Comparison of ENCODE assay signal across 20 cellular contexts in the genomic region with DNA sequence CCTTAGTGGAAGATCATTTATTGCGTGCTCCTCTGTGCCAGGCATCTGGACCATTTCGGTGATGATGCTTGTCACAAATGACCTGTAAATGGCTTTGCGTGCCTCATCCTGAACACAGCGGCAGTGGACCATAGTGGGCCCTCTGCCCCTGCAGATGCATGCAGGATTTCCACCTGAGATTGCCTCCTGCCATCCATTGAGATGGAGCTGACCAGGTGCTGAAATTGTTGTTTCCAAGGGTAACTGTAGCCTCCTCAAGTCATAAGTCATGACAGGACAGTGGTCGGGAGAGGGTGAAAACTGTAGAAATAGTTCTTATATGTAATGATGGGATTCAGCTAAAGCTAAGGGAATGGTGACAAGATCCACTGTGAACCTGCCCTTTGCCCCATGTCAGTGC. TPM values are rescaled to one million over a fixed set of nuclear protein-coding genes. Genes with fewer than 3 reads are reported as not detected.
DNase-seq lines count a peak whose midpoint lies in the region; ATAC-seq, FAIRE-seq and TF ChIP-seq lines count a peak whose summit lies in the region.
"Had no signal": no experiment of that assay in that cellular context is flagged by ENCODE, and none has a peak within 500 bp of the region (broad histone marks: within the 10 kb centered on the region; RNA-seq: fewer than 3 reads in every experiment).

No MANE protein-coding gene starts in this region.

- CTCF ChIA-PET in GM12878 (lab: Yijun Ruan, JAX) = no interaction called here

- TF ChIP-seq POLR2A in GM12878 (IDR thresholded peaks at IDR 0.05; ENCODE audit: low read depth, low read length) = no peak

- intact Hi-C loops in GM12878 (cut with micrococcal nuclease; ENCODE audit: unreplicated experiment) = no loop called here

- no TSS peak for BruUV-seq in GM12878 (replicated peaks; lab: Mats Ljungman, UMichigan)

- FAIRE-seq in GM12878 (lab: Jason Lieb, UNC) (no peak), RCC 7860 (lab: Jason Lieb, UNC) (no peak)
- FAIRE-seq: A204.1, D721Med, G401.6, GM12892 had no signal

- no peak for TF ChIP-seq CTCF in GM12878 (IDR thresholded peaks at IDR 0.05 in 2 of 3, conservative IDR thresholded peaks at IDR 0.05 in 1 of 3; ENCODE audit: control insufficient read depth in 2 of 3, extremely low read depth in 1 of 3, insufficient read depth in 1 of 3, low read depth in 3 of 3, low read length in 3 of 3)

- H3K27ac ChIP-seq in GM12878 (ENCODE audit: control insufficient read depth, insufficient read depth) = no peak overlapping the region

- no peaks in the 10 kb centered on the region for H3K36me3 ChIP-seq in H7 (replicated peaks; ENCODE audit: control insufficient read depth, insufficient read depth, low read length)
- no peaks in the 10 kb centered on the region for H3K36me3 ChIP-seq in GM12878 (ENCODE audit: control insufficient read depth in 2 of 2, insufficient read depth in 2 of 2, low read length in 1 of 2)

- ATAC-seq in GM12878 = no peak
- ATAC-seq: CD8-positive, alpha-beta T cell had no signal

- no peak for TF ChIP-seq EP300 in GM12878 (IDR thresholded peaks at IDR 0.05; ENCODE audit: borderline replicate concordance in 1 of 2, control insufficient read depth in 1 of 2, low read depth in 2 of 2, low read length in 2 of 2)

- SMC1A ChIA-PET in GM12878 (lab: Charles Lee; ENCODE audit: uncharacterized antibody, unreplicated experiment) = interaction anchor here (1.1 kb wide), 1 partner anchor 11 kb away, joined by 3 read pairs; no protein-coding TSS in a partner anchor

- H4K20me1 ChIP-seq in GM12878 (ENCODE audit: control insufficient read depth, insufficient read depth) = no peaks in the 10 kb centered on the region

- no peak for TF ChIP-seq RAD21 in GM12878 (IDR thresholded peaks at IDR 0.05; ENCODE audit: insufficient read depth, low read depth, low read length)

- H3K4me3 ChIP-seq in H7 (ENCODE audit: insufficient read depth, low read depth, low read length) = no peak overlapping the region
- no peak overlapping the region for H3K4me3 ChIP-seq in GM12878

- no peak overlapping the region for H2AFZ ChIP-seq in GM12878 (ENCODE audit: control insufficient read depth, low read depth, low read length)

- no peaks in the 10 kb centered on the region for H3K4me1 ChIP-seq in GM12878 (ENCODE audit: control insufficient read depth, insufficient read depth, low read length)

- WGBS in GM12878 (ENCODE audit: insufficient coverage, insufficient replicate concordance, low lambda C conversion rate, missing lambda C conversion rate) = 24% methylated on average over 5 of the region's 5 CpGs

- H3K27me3 ChIP-seq in H7 (ENCODE audit: control insufficient read depth, insufficient read depth, low read length) = no peaks in the 10 kb centered on the region; the same call in 1 of the 2 replicates
- no peaks in the 10 kb centered on the region; a peak in 2 of 4 replicates for H3K27me3 ChIP-seq in GM12878 (replicated peaks in 1 of 2; ENCODE audit: control insufficient read depth in 2 of 2, insufficient read depth in 2 of 2, low read length in 1 of 2)

- DNase-seq in H7 (peak; percentile 18), GM12878 (ENCODE audit: low read depth, low spot score) (no peak), iPS-NIHi7 (ENCODE audit: extremely low spot score) (peak; percentile 46), renal cortical epithelial cell (ENCODE audit: low read depth) (peak; percentile 6), inferior parietal cortex (ENCODE audit: extremely low spot score) (no peak), RCC 7860 (ENCODE audit: low spot score) (no peak)
- DNase-seq in activated CD8-positive, alpha-beta memory T cell treated with anti-CD3 and anti-CD28 coated beads, Interleukin-2, amount 50 U/mL, for 48 hours = no peak
- no peak for DNase-seq in activated CD8-positive, alpha-beta memory T cell treated with anti-CD3 and anti-CD28 coated beads for 24 hours
- DNase-seq: CD8-positive, alpha-beta T cell; COR-L47; DMS153; DMS79 treated with DMSO at 0.1 percent for 48 hours; EL had no signal

- no peak overlapping the region for H3K4me2 ChIP-seq in GM12878 (ENCODE audit: control insufficient read depth, insufficient read depth)

- H3K9me3 ChIP-seq in GM12878 (replicated peaks; ENCODE audit: control insufficient read depth, insufficient read depth, low read length) = no peaks in the 10 kb centered on the region

- in situ Hi-C loops in GM12878 (cut with MboI) = no loop called here

- no peak overlapping the region for H3K9ac ChIP-seq in GM12878 (ENCODE audit: control insufficient read depth, insufficient read depth, low read length)

- RAD21 ChIA-PET in GM12878 (lab: Charles Lee; ENCODE audit: unreplicated experiment) = no interaction called here

- POLR2A ChIA-PET in GM12878 (lab: Charles Lee) = no interaction called here

- no peaks in the 10 kb centered on the region for H3K79me2 ChIP-seq in GM12878 (ENCODE audit: control insufficient read depth, insufficient read depth, low read length)

TF ChIP-seq in GM12878, 131 proteins besides CTCF, POLR2A, EP300 and RAD21:
- TF ChIP-seq, protein P1, sequence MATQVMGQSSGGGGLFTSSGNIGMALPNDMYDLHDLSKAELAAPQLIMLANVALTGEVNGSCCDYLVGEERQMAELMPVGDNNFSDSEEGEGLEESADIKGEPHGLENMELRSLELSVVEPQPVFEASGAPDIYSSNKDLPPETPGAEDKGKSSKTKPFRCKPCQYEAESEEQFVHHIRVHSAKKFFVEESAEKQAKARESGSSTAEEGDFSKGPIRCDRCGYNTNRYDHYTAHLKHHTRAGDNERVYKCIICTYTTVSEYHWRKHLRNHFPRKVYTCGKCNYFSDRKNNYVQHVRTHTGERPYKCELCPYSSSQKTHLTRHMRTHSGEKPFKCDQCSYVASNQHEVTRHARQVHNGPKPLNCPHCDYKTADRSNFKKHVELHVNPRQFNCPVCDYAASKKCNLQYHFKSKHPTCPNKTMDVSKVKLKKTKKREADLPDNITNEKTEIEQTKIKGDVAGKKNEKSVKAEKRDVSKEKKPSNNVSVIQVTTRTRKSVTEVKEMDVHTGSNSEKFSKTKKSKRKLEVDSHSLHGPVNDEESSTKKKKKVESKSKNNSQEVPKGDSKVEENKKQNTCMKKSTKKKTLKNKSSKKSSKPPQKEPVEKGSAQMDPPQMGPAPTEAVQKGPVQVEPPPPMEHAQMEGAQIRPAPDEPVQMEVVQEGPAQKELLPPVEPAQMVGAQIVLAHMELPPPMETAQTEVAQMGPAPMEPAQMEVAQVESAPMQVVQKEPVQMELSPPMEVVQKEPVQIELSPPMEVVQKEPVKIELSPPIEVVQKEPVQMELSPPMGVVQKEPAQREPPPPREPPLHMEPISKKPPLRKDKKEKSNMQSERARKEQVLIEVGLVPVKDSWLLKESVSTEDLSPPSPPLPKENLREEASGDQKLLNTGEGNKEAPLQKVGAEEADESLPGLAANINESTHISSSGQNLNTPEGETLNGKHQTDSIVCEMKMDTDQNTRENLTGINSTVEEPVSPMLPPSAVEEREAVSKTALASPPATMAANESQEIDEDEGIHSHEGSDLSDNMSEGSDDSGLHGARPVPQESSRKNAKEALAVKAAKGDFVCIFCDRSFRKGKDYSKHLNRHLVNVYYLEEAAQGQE (IDR thresholded peaks at IDR 0.05; ENCODE audit: low read depth, low read length) = peak; percentile 57; the same call in 1 of the 2 replicates
- TF ChIP-seq EGR1 (IDR thresholded peaks at IDR 0.05; ENCODE audit: borderline replicate concordance in 1 of 2, low read depth in 2 of 2, low read length in 2 of 2) = no peak
TF ChIP-seq in GM12878: peak in this region for 1.

RNA-seq across cellular contexts. Expression of a gene that starts 35.5 kb away (rescaled TPM):
- total RNA-seq in H7 (2014; rRNA removed; shearing (Covaris generic)) = 0.10 and 0.15 TPM in 2 replicates
- not detected in 2 replicates for total RNA-seq in GM12878 (2013; cell fraction: nucleolus; rRNA removed)
- total RNA-seq in GM12878 (2014; rRNA removed) = under 0.01 TPM in 1 of 2 replicates, not detected in the other
- total RNA-seq in GM12878 (2014; rRNA removed; fragmentation: Illumina TruSeq; extraction: Trizol) = under 0.01 TPM in 1 of 2 replicates, not detected in the other
- total RNA-seq in GM12878 (2021) = 0.03 and 0.05 TPM in 2 replicates
- polyA plus RNA-seq in GM12878 (2011; ENCODE audit: low read depth) = not detected
- not detected in 2 replicates for polyA plus RNA-seq in GM12878 (2011; rRNA removed)
- polyA plus RNA-seq in GM12878 (2011; cell fraction: cytosol; rRNA removed) = not detected in 2 replicates
- polyA plus RNA-seq in GM12878 (2011; cell fraction: nucleus; rRNA removed) = not detected in 2 replicates
- polyA plus RNA-seq in GM12878 (2012) = 0.01 TPM in 1 of 2 replicates, not detected in the other
- 0.03 TPM in 1 of 2 replicates, not detected in the other for polyA plus RNA-seq in GM12878 (2014; fragmentation: Illumina TruSeq; extraction: Trizol)
- under 1 TPM; under 0.01 to 0.10 TPM for polyA plus RNA-seq in GM12878 (2014; fragmentation: Nextera tagmentation; extraction: Ambion mirVana)
- polyA plus RNA-seq in GM12878 (2014; rRNA removed) = 0.04 TPM in 1 of 2 replicates, not detected in the other
- not detected for polyA plus RNA-seq in GM12878 (2016; fragmentation: Nextera tagmentation; extraction: Ambion mirVana)
- not detected in 2 replicates for polyA minus RNA-seq in GM12878 (2011; rRNA and poly(A)+ RNA removed)
- polyA minus RNA-seq in GM12878 (2011; cell fraction: cytosol; rRNA and poly(A)+ RNA removed) = not detected in 2 replicates
- not detected in 2 replicates for polyA minus RNA-seq in GM12878 (2011; cell fraction: nucleus; rRNA and poly(A)+ RNA removed)
- total RNA-seq in renal cortical epithelial cell = 10.2 and 49.7 TPM in 2 replicates
- total RNA-seq: CD8-positive, alpha-beta T cell; HT-29 had no signal
- polyA plus RNA-seq: CD14-positive monocyte, IgD-negative memory B cell had no signal

Comparison
In these comparisons a context has a peak if more than half of its experiments do, and no peak if none do; other contexts are left out.
1. DNase-seq: peak in H7 (single experiment), iPS-NIHi7 (single experiment) and renal cortical epithelial cell (single experiment); none in GM12878 (single experiment), activated CD8-positive, alpha-beta memory T cell treated with anti-CD3 and anti-CD28 coated beads, Interleukin-2, amount 50 U/mL, for 48 hours (single experiment), inferior parietal cortex (single experiment), RCC 7860 (single experiment) and activated CD8-positive, alpha-beta memory T cell treated with anti-CD3 and anti-CD28 coated beads for 24 hours (single experiment).